Comparison of ENCODE assay signal across 8 cellular contexts in genomic region chr7:26061340-26062239, GRCh38.
DNase-seq lines count a peak whose midpoint lies in the region; ATAC-seq and TF ChIP-seq lines count a peak whose summit lies in the region.

No MANE protein-coding gene starts in this region.

- H3K36me3 ChIP-seq in OCI-LY1 (ENCODE audit: insufficient read depth, low read length) (no peaks in the 10 kb centered on the region; the same call in 1 of the 2 replicates), upper lobe of left lung (no peaks in the 10 kb centered on the region)

- H3K9ac ChIP-seq in OCI-LY1 (ENCODE audit: low read length) = no peak overlapping the region

- H2AFZ ChIP-seq in OCI-LY1 (ENCODE audit: low read length) = peak overlapping the region; percentile 1; the same call in 1 of the 2 replicates

- peak; percentile 42 for DNase-seq in GM12864 (ENCODE audit: low read depth)
- DNase-seq in HuH-7 (ENCODE audit: low spot score) = peak; percentile 68
- DNase-seq in activated T-cell treated with anti-CD3 and anti-CD28 coated beads for 1 hour (ENCODE audit: low read depth) = peak; percentile 61
- DNase-seq in fibroblast of peridontal ligament (ENCODE audit: extremely low read depth) = peak; percentile 10
- DNase-seq in osteocyte (ENCODE audit: extremely low spot score, unreplicated experiment) = no peak
- DNase-seq in upper lobe of left lung = peak in 1 of 2 donors; percentile 67

- ATAC-seq in upper lobe of left lung (ENCODE audit: low FRiP score in 2 of 2) (peak; percentile 75 to 84), GM21381 (IDR thresholded peaks at IDR 0.05; ENCODE audit: unreplicated experiment) (no peak)

- TF ChIP-seq CTCF in GM12864 (IDR thresholded peaks at IDR 0.05; ENCODE audit: low read depth, low read length, missing control alignments) = peak; percentile 92
- TF ChIP-seq CTCF in OCI-LY1 (IDR thresholded peaks at IDR 0.05; ENCODE audit: low read length) = peak; percentile 97
- TF ChIP-seq CTCF in osteocyte (IDR thresholded peaks at IDR 0.05) = peak; percentile 64
- TF ChIP-seq CTCF in upper lobe of left lung (IDR thresholded peaks at IDR 0.05) = peak; percentile 48 to 79 (median 73)

- 57 to 61% methylated on average over 18 of the region's 18 CpGs for WGBS in upper lobe of left lung, 2 donors

- H3K9me3 ChIP-seq in OCI-LY1 (ENCODE audit: low read length) (no peaks in the 10 kb centered on the region), upper lobe of left lung (no peaks in the 10 kb centered on the region)

- H3K4me2 ChIP-seq in OCI-LY1 (ENCODE audit: low read length) = no peak overlapping the region; the same call in 1 of the 2 replicates

- H4K20me1 ChIP-seq in OCI-LY1 (ENCODE audit: insufficient read depth, low read length) = no peaks in the 10 kb centered on the region

- TF ChIP-seq POLR2A in upper lobe of left lung (IDR thresholded peaks at IDR 0.05) = no peak

- H3K27me3 Mint-ChIP-seq in osteocyte (ENCODE audit: unreplicated experiment) = peaks cover 22% of the 10 kb centered on the region

- no peaks in the 10 kb centered on the region for H3F3A ChIP-seq in OCI-LY1 (ENCODE audit: insufficient read depth, low read length)

- H3K4me1 ChIP-seq in OCI-LY1 (ENCODE audit: insufficient read depth, low read length, severe bottlenecking) (peaks cover 20% of the 10 kb centered on the region), upper lobe of left lung (peaks cover 0 to 11% (median 2%) of the 10 kb centered on the region in 4 donors)

- H3K36me3 Mint-ChIP-seq in osteocyte (ENCODE audit: unreplicated experiment) = no peaks in the 10 kb centered on the region

- no peak overlapping the region for H3K27ac Mint-ChIP-seq in osteocyte (ENCODE audit: unreplicated experiment)

- H3K9me3 Mint-ChIP-seq in osteocyte (ENCODE audit: unreplicated experiment) = no peaks in the 10 kb centered on the region

- no peaks in the 10 kb centered on the region for H3K79me2 ChIP-seq in OCI-LY1 (ENCODE audit: insufficient read depth, low read length)

- H3K4me3 Mint-ChIP-seq in osteocyte (ENCODE audit: unreplicated experiment) = no peak overlapping the region

- no peaks in the 10 kb centered on the region for H3K9me2 ChIP-seq in OCI-LY1 (ENCODE audit: low read depth, low read length)

- H3K27me3 ChIP-seq in OCI-LY1 (ENCODE audit: insufficient read depth, low read length) = no peaks in the 10 kb centered on the region; the same call in 1 of the 2 replicates
- no peaks in the 10 kb centered on the region for H3K27me3 ChIP-seq in upper lobe of left lung

- H3K27ac ChIP-seq in OCI-LY1 (ENCODE audit: low read depth, low read length, poor library complexity, severe bottlenecking) (no peak overlapping the region), upper lobe of left lung (no peak overlapping the region)

- no peak for TF ChIP-seq EP300 in upper lobe of left lung (IDR thresholded peaks at IDR 0.05)

- no peak overlapping the region for H3K4me3 ChIP-seq in GM12864 (ENCODE audit: low read depth, low read length)
- H3K4me3 ChIP-seq in OCI-LY1 (ENCODE audit: low read depth, low read length, poor library complexity, severe bottlenecking) = no peak overlapping the region
- H3K4me3 ChIP-seq in upper lobe of left lung = no peak overlapping the region

- H3K4me1 Mint-ChIP-seq in osteocyte (ENCODE audit: unreplicated experiment) = no peaks in the 10 kb centered on the region
